Comparison of ENCODE assay signal across 25 cellular contexts in the genomic region with DNA sequence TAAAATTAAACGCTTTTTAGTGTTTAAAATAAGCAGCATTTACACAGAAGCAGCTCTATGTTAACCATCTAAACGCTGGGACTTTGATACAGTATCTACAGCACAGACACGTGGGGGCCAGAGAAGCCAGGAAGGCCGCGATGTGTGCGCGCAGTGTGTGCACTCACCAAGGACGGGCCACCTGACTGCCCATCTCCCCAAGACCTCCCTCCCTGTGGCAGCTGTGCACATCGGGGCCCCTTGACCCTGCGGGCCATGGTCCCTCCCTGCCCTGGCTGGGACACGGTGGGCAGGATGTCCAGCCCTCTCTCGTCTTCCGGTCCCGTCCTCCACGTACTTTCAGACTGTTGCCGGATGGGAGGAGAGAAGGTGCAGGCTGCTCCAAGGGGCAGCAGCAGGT. TPM values are rescaled to one million over a fixed set of nuclear protein-coding genes. Genes with fewer than 3 reads are reported as not detected.
A peak's percentile ranks its signal among the peaks of the same experiment; 100 is the strongest.
DNase-seq lines count a peak whose midpoint lies in the region; ATAC-seq, FAIRE-seq and TF ChIP-seq lines count a peak whose summit lies in the region.
"Had no signal": no experiment of that assay in that cellular context is flagged by ENCODE, and none has a peak within 500 bp of the region (broad histone marks: within the 10 kb centered on the region; RNA-seq: fewer than 3 reads in every experiment).

No MANE protein-coding gene starts in this region.

- H3K36me3 ChIP-seq in DND-41 (ENCODE audit: insufficient read depth, low read length) (peaks cover 20% of the 10 kb centered on the region), IMR-90 (ENCODE audit: control insufficient read depth, insufficient read depth, low read length) (peaks cover 35% of the 10 kb centered on the region), GM12878 (ENCODE audit: control insufficient read depth in 2 of 2, insufficient read depth in 2 of 2, low read length in 1 of 2) (peaks cover 0 to 2% of the 10 kb centered on the region in 2 experiments; a peak in 3 of 4 replicates)

- H4K20me1 ChIP-seq in DND-41 (ENCODE audit: insufficient read depth, low read length) = peaks cover 48% of the 10 kb centered on the region
- H4K20me1 ChIP-seq in IMR-90 (ENCODE audit: insufficient read depth, low read length) = peaks cover 8% of the 10 kb centered on the region
- H4K20me1 ChIP-seq in GM12878 (ENCODE audit: control insufficient read depth, insufficient read depth) = no peaks in the 10 kb centered on the region

- peak overlapping the region; percentile 37 for H2AK9ac ChIP-seq in IMR-90 (replicated peaks; ENCODE audit: low read depth, low read length, poor library complexity)

- 0 out of 3 replicates have a peak, but pooled peaks have one; percentile 1 for ATAC-seq in DND-41 (ENCODE audit: insufficient read depth, low read depth)
- ATAC-seq in IMR-90 (ENCODE audit: low read depth) = no peak
- no peak for ATAC-seq in GM12878
- ATAC-seq: A549 had no signal

- no peak for TF ChIP-seq CTCF in DND-41 (IDR thresholded peaks at IDR 0.05; ENCODE audit: borderline replicate concordance, extremely low read depth, low read length, poor library complexity, severe bottlenecking)
- no peak for TF ChIP-seq CTCF in IMR-90 (conservative IDR thresholded peaks at IDR 0.05; ENCODE audit: low read depth, low read length)
- TF ChIP-seq CTCF in GM12878 (IDR thresholded peaks at IDR 0.05 in 2 of 3, conservative IDR thresholded peaks at IDR 0.05 in 1 of 3; ENCODE audit: control insufficient read depth in 2 of 3, extremely low read depth in 1 of 3, insufficient read depth in 1 of 3, low read depth in 3 of 3, low read length in 3 of 3) = no peak

- no peak overlapping the region for H2BK5ac ChIP-seq in IMR-90 (ENCODE audit: low read depth, low read length, poor library complexity, severe bottlenecking)

- H3K4me2 ChIP-seq in DND-41 (ENCODE audit: insufficient read depth, low read length) (no peak overlapping the region), IMR-90 (ENCODE audit: low read depth, low read length) (no peak overlapping the region), GM12878 (ENCODE audit: control insufficient read depth, insufficient read depth) (no peak overlapping the region)
- H3K4me2 ChIP-seq: A549; BLaER1 treated with 17β-estradiol and CSF1 and Interleukin-3, amounts not matched to agents 10 nM and 100 nM; SK-N-SH had no signal

- H3K18ac ChIP-seq in IMR-90 (ENCODE audit: low read depth, low read length) = no peak overlapping the region

- no peak overlapping the region for H3K14ac ChIP-seq in IMR-90 (replicated peaks; ENCODE audit: low read depth, low read length)

- H3K27me3 ChIP-seq in DND-41 (ENCODE audit: insufficient read depth, low read length, poor library complexity) (no peaks in the 10 kb centered on the region), IMR-90 (ENCODE audit: control insufficient read depth, insufficient read depth, low read length) (no peaks in the 10 kb centered on the region), GM12878 (replicated peaks in 1 of 2; ENCODE audit: control insufficient read depth in 2 of 2, insufficient read depth in 2 of 2, low read length in 1 of 2) (no peaks in the 10 kb centered on the region)
- H3K27me3 ChIP-seq: BLaER1 treated with 17β-estradiol and CSF1 and Interleukin-3, amounts not matched to agents 10 nM and 100 nM; MG63 had no signal

- intact Hi-C loops in IMR-90 (cut with micrococcal nuclease) (no loop called here), GM12878 (cut with micrococcal nuclease; ENCODE audit: unreplicated experiment) (no loop called here)

- RAD21 ChIA-PET in GM12878 (lab: Charles Lee; ENCODE audit: unreplicated experiment) = no interaction called here

- peaks cover 0 to 4% of the 10 kb centered on the region in 2 experiments; a peak in 1 of 4 replicates for H3K79me1 ChIP-seq in IMR-90 (ENCODE audit: low read depth in 1 of 2, low read length in 2 of 2)

- H3K56ac ChIP-seq in IMR-90 (ENCODE audit: extremely low read depth, insufficient read depth, low read length) = no peak overlapping the region

- H3K9ac ChIP-seq in DND-41 (ENCODE audit: low read depth, low read length) (no peak overlapping the region), IMR-90 (ENCODE audit: low read depth, low read length) (no peak overlapping the region), GM12878 (ENCODE audit: control insufficient read depth, insufficient read depth, low read length) (no peak overlapping the region)
- H3K9ac ChIP-seq: BLaER1 treated with 17β-estradiol and CSF1 and Interleukin-3, amounts not matched to agents 10 nM and 100 nM; SK-N-SH had no signal

- no peak overlapping the region for H2BK20ac ChIP-seq in IMR-90 (ENCODE audit: low read depth, low read length)

- H3K9me3 ChIP-seq in DND-41 (ENCODE audit: insufficient read depth, low read length, severe bottlenecking) (no peaks in the 10 kb centered on the region), IMR-90 (ENCODE audit: control insufficient read depth, insufficient read depth, low read length) (no peaks in the 10 kb centered on the region), GM12878 (replicated peaks; ENCODE audit: control insufficient read depth, insufficient read depth, low read length) (no peaks in the 10 kb centered on the region)
- H3K9me3 ChIP-seq: A549; BLaER1 treated with 17β-estradiol and CSF1 and Interleukin-3, amounts not matched to agents 10 nM and 100 nM; HAP-1; MG63; SK-N-SH had no signal

- FAIRE-seq in GM12878 (lab: Jason Lieb, UNC) (no peak), GM19239 (lab: Jason Lieb, UNC) (no peak)
- FAIRE-seq: A549, G401.6, RCC 7860 had no signal

- CTCF ChIA-PET in IMR-90 (lab: Yijun Ruan, JAX) (no interaction called here), GM12878 (lab: Yijun Ruan, JAX) (no interaction called here)

- DNase-seq in DND-41 = no peak
- DNase-seq in IMR-90 = no peak
- no peak for DNase-seq in GM12878 (ENCODE audit: low read depth, low spot score)
- no peak for DNase-seq in stimulated activated CD8-positive, alpha-beta memory T cell treated with anti-CD3 and anti-CD28 coated beads, Interleukin-4, amount 100 ng/mL, for 48 hours
- no peak for DNase-seq in activated CD8-positive, alpha-beta memory T cell treated with anti-CD3 and anti-CD28 coated beads, Interleukin-2, amount 50 U/mL, for 48 hours
- DNase-seq in GM19239 (ENCODE audit: insufficient read length, low spot score) = no peak
- DNase-seq: AML-193; CD4-positive, alpha-beta T cell; DMS53; GOT3; KBM-7; MG63; NCI-H1105 treated with DMSO at 0.1 percent for 48 hours; NCI-H2029; NCI-H446; NCI-H524 treated with DMSO at 0.1 percent for 48 hours; NCI-H774; SK-N-SH; SW 1271 had no signal

- H4K5ac ChIP-seq in IMR-90 (ENCODE audit: low read depth, low read length) = no peak overlapping the region

- TF ChIP-seq POLR2A in IMR-90 (IDR thresholded peaks at IDR 0.05; ENCODE audit: low read depth, low read length) (no peak), GM12878 (IDR thresholded peaks at IDR 0.05; ENCODE audit: low read depth, low read length) (no peak; the same call in 1 of the 2 replicates)

- no TSS peak for BruUV-seq in IMR-90 (replicated peaks; lab: Mats Ljungman, UMichigan)
- TSS peak; percentile 49 for BruUV-seq in GM12878 (replicated peaks; lab: Mats Ljungman, UMichigan)

- in situ Hi-C loops in IMR-90 (cut with MboI; ENCODE audit: low sequenced_read_pairs) = no loop called here
- in situ Hi-C loops in GM12878 (cut with MboI) = no loop called here

- no peak overlapping the region for H4K8ac ChIP-seq in IMR-90 (ENCODE audit: low read depth in 2 of 2, low read length in 2 of 2)

- H3K9me1 ChIP-seq in IMR-90 (ENCODE audit: insufficient read depth, low read length) = no peaks in the 10 kb centered on the region

- TF ChIP-seq RAD21 in IMR-90 (IDR thresholded peaks at IDR 0.05; ENCODE audit: low read length) = no peak
- no peak for TF ChIP-seq RAD21 in GM12878 (IDR thresholded peaks at IDR 0.05; ENCODE audit: insufficient read depth, low read depth, low read length)

- no peak overlapping the region for H2BK15ac ChIP-seq in IMR-90 (ENCODE audit: low read depth, low read length)

- H2AFZ ChIP-seq in DND-41 (ENCODE audit: low read depth, low read length) = no peak overlapping the region
- no peak overlapping the region for H2AFZ ChIP-seq in IMR-90 (replicated peaks; ENCODE audit: low read length, poor library complexity)
- H2AFZ ChIP-seq in GM12878 (ENCODE audit: control insufficient read depth, low read depth, low read length) = no peak overlapping the region

- H3K4me1 ChIP-seq in DND-41 (ENCODE audit: insufficient read depth, low read length) (no peaks in the 10 kb centered on the region), IMR-90 (ENCODE audit: control insufficient read depth, insufficient read depth, low read length) (no peaks in the 10 kb centered on the region), GM12878 (ENCODE audit: control insufficient read depth, insufficient read depth, low read length) (no peaks in the 10 kb centered on the region)
- H3K4me1 ChIP-seq: HAP-1 had no signal

- H4K91ac ChIP-seq in IMR-90 (ENCODE audit: insufficient read depth, low read depth, low read length) = no peak overlapping the region

- POLR2A ChIA-PET in IMR-90 (lab: Charles Lee; ENCODE audit: unreplicated experiment) (no interaction called here), GM12878 (lab: Charles Lee) (no interaction called here)

- H3K4ac ChIP-seq in IMR-90 (ENCODE audit: low read depth, low read length) = no peak overlapping the region

- SMC1A ChIA-PET in GM12878 (lab: Charles Lee; ENCODE audit: uncharacterized antibody, unreplicated experiment) = no interaction called here

- no peak overlapping the region for H2AK5ac ChIP-seq in IMR-90 (ENCODE audit: low read depth, low read length)

- H3K79me2 ChIP-seq in DND-41 (ENCODE audit: insufficient read depth, low read length) (no peaks in the 10 kb centered on the region), GM12878 (ENCODE audit: control insufficient read depth, insufficient read depth, low read length) (no peaks in the 10 kb centered on the region)

- no peak overlapping the region for H3K23ac ChIP-seq in IMR-90 (ENCODE audit: low read depth, low read length)

- H3K4me3 ChIP-seq in DND-41 (ENCODE audit: low read depth in 1 of 2, low read length in 2 of 2) = no peak overlapping the region
- no peak overlapping the region for H3K4me3 ChIP-seq in IMR-90 (ENCODE audit: insufficient read depth, low read depth, low read length)
- no peak overlapping the region for H3K4me3 ChIP-seq in GM12878
- H3K4me3 ChIP-seq: A549; BLaER1 treated with 17β-estradiol and CSF1 and Interleukin-3, amounts not matched to agents 10 nM and 100 nM; HAP-1; MG63 had no signal

- TF ChIP-seq EP300 in GM12878 (IDR thresholded peaks at IDR 0.05; ENCODE audit: borderline replicate concordance in 1 of 2, control insufficient read depth in 1 of 2, low read depth in 2 of 2, low read length in 2 of 2) = no peak

- H3K27ac ChIP-seq in DND-41 (ENCODE audit: low read length) (no peak overlapping the region), IMR-90 (ENCODE audit: insufficient read depth, low read length) (no peak overlapping the region), GM12878 (ENCODE audit: control insufficient read depth, insufficient read depth) (no peak overlapping the region)
- H3K27ac ChIP-seq: A549; BLaER1 treated with 17β-estradiol and CSF1 and Interleukin-3, amounts not matched to agents 10 nM and 100 nM had no signal

- no peak overlapping the region for H2BK120ac ChIP-seq in IMR-90 (ENCODE audit: low read depth, low read length)

- 71% methylated on average over 5 of the region's 16 CpGs; no CpG with 5 or more reads in 1 of the 2 experiments for WGBS in IMR-90 (ENCODE audit: extremely low coverage in 2 of 2, insufficient read length in 1 of 2), 2 experiments
- WGBS in GM12878 (ENCODE audit: insufficient coverage, insufficient replicate concordance, low lambda C conversion rate, missing lambda C conversion rate) = 89% methylated on average over 16 of the region's 16 CpGs

- dilution Hi-C loops in IMR-90 (cut with HindIII; ENCODE audit: low sequenced_read_pairs, unreplicated experiment) = no loop called here

RNA-seq across cellular contexts. Expression of gene TAS1R3, which starts 4.2 kb away (rescaled TPM):
- total RNA-seq in IMR-90 (2012; rRNA removed) (under 0.01 TPM in 1 of 2 replicates, not detected in the other), GM12878 (2014; rRNA removed) (0.05 and 0.06 TPM in 2 replicates), GM12878 (2014; rRNA removed; fragmentation: Illumina TruSeq; extraction: Trizol) (0.04 and 0.05 TPM in 2 replicates), GM12878 (2021) (0.29 and 0.51 TPM in 2 replicates)
- polyA plus RNA-seq in IMR-90 (2012; rRNA removed) (0.05 and 0.06 TPM in 2 replicates), GM12878 (2011; rRNA removed) (0.03 and 0.08 TPM in 2 replicates), GM12878 (2014; fragmentation: Illumina TruSeq; extraction: Trizol) (not detected in 2 replicates), GM12878 (2014; fragmentation: Nextera tagmentation; extraction: Ambion mirVana) (not detected), GM12878 (2014; rRNA removed) (0.19 and 0.41 TPM in 2 replicates), GM12878 (2016; fragmentation: Nextera tagmentation; extraction: Ambion mirVana) (under 1 TPM; 0.08 to 0.38 TPM)
- 0.04 TPM in 1 of 2 replicates, not detected in the other for polyA plus RNA-seq in IMR-90 (2012; cell fraction: cytosol; rRNA removed)
- polyA plus RNA-seq in IMR-90 (2012; cell fraction: nucleus; rRNA removed; ENCODE audit: low replicate concordance) = 0.56 and 1.9 TPM in 2 replicates
- 0.73 and 1.2 TPM in 2 replicates for total RNA-seq in GM12878 (2013; cell fraction: nucleolus; rRNA removed)
- 0.20 TPM for polyA plus RNA-seq in GM12878 (2011; ENCODE audit: low read depth)
- 0.10 and 0.15 TPM in 2 replicates for polyA plus RNA-seq in GM12878 (2011; cell fraction: cytosol; rRNA removed)
- polyA plus RNA-seq in GM12878 (2011; cell fraction: nucleus; rRNA removed) = 2.7 and 2.9 TPM in 2 replicates
- 0.46 and 0.62 TPM in 2 replicates for polyA plus RNA-seq in GM12878 (2012)
- polyA minus RNA-seq in GM12878 (2011; rRNA and poly(A)+ RNA removed) = 0.21 TPM in 1 of 2 replicates, not detected in the other
- polyA minus RNA-seq in GM12878 (2011; cell fraction: cytosol; rRNA and poly(A)+ RNA removed) = 0.27 TPM in 1 of 2 replicates, not detected in the other
- polyA minus RNA-seq in GM12878 (2011; cell fraction: nucleus; rRNA and poly(A)+ RNA removed) = 0.60 and 0.77 TPM in 2 replicates

RNA-seq across cellular contexts. Expression of gene CPTP, which starts 10.7 kb away (rescaled TPM):
- total RNA-seq in IMR-90 (2012; rRNA removed) (2.7 and 3.1 TPM in 2 replicates), GM12878 (2014; rRNA removed) (16.7 and 21.2 TPM in 2 replicates), GM12878 (2014; rRNA removed; fragmentation: Illumina TruSeq; extraction: Trizol) (2.8 and 4.3 TPM in 2 replicates), GM12878 (2021) (19.6 and 20.2 TPM in 2 replicates)
- polyA plus RNA-seq in IMR-90 (2012; rRNA removed) (12.1 and 15.4 TPM in 2 replicates), GM12878 (2011; rRNA removed) (1.7 and 2.9 TPM in 2 replicates), GM12878 (2014; fragmentation: Illumina TruSeq; extraction: Trizol) (1.8 TPM in 1 of 2 replicates, not detected in the other), GM12878 (2014; fragmentation: Nextera tagmentation; extraction: Ambion mirVana) (under 1 TPM; 0.06 to 0.18 TPM), GM12878 (2014; rRNA removed) (15.7 and 19.2 TPM in 2 replicates), GM12878 (2016; fragmentation: Nextera tagmentation; extraction: Ambion mirVana) (10 to 100 TPM; 17.7 to 24.3 TPM)
- polyA plus RNA-seq in IMR-90 (2012; cell fraction: cytosol; rRNA removed) = 7.4 and 21.9 TPM in 2 replicates
- polyA plus RNA-seq in IMR-90 (2012; cell fraction: nucleus; rRNA removed; ENCODE audit: low replicate concordance) = 5.6 and 16.7 TPM in 2 replicates
- total RNA-seq in GM12878 (2013; cell fraction: nucleolus; rRNA removed) = 16.5 and 18.3 TPM in 2 replicates
- polyA plus RNA-seq in GM12878 (2011; ENCODE audit: low read depth) = 2.5 TPM
- 6.0 and 10.7 TPM in 2 replicates for polyA plus RNA-seq in GM12878 (2011; cell fraction: cytosol; rRNA removed)
- 9.1 and 12.3 TPM in 2 replicates for polyA plus RNA-seq in GM12878 (2011; cell fraction: nucleus; rRNA removed)
- 10.1 and 10.4 TPM in 2 replicates for polyA plus RNA-seq in GM12878 (2012)
- 1.8 and 7.2 TPM in 2 replicates for polyA minus RNA-seq in GM12878 (2011; rRNA and poly(A)+ RNA removed)
- 5.3 and 9.6 TPM in 2 replicates for polyA minus RNA-seq in GM12878 (2011; cell fraction: cytosol; rRNA and poly(A)+ RNA removed)
- polyA minus RNA-seq in GM12878 (2011; cell fraction: nucleus; rRNA and poly(A)+ RNA removed) = 11.4 and 14.2 TPM in 2 replicates

RNA-seq across cellular contexts. Expression of gene INTS11, which starts 10.8 kb away (rescaled TPM):
- 52.5 and 56.1 TPM in 2 replicates for total RNA-seq in IMR-90 (2012; rRNA removed)
- polyA plus RNA-seq in IMR-90 (2012; rRNA removed) = 123 and 134 TPM in 2 replicates
- polyA plus RNA-seq in IMR-90 (2012; cell fraction: cytosol; rRNA removed) = 64.0 and 101 TPM in 2 replicates
- 495 and 1,105 TPM in 2 replicates for polyA plus RNA-seq in IMR-90 (2012; cell fraction: nucleus; rRNA removed; ENCODE audit: low replicate concordance)
- total RNA-seq in GM12878 (2013; cell fraction: nucleolus; rRNA removed) = 160 and 166 TPM in 2 replicates
- total RNA-seq in GM12878 (2014; rRNA removed) = 86.6 and 98.3 TPM in 2 replicates
- total RNA-seq in GM12878 (2014; rRNA removed; fragmentation: Illumina TruSeq; extraction: Trizol) = 36.8 and 41.1 TPM in 2 replicates
- total RNA-seq in GM12878 (2021) = 87.3 and 104 TPM in 2 replicates
- polyA plus RNA-seq in GM12878 (2011; ENCODE audit: low read depth) = 34.7 TPM
- 43.9 and 78.4 TPM in 2 replicates for polyA plus RNA-seq in GM12878 (2011; rRNA removed)
- polyA plus RNA-seq in GM12878 (2011; cell fraction: cytosol; rRNA removed) = 134 and 137 TPM in 2 replicates
- 386 and 456 TPM in 2 replicates for polyA plus RNA-seq in GM12878 (2011; cell fraction: nucleus; rRNA removed)
- polyA plus RNA-seq in GM12878 (2012) = 77.9 and 92.3 TPM in 2 replicates
- polyA plus RNA-seq in GM12878 (2014; fragmentation: Illumina TruSeq; extraction: Trizol) = 55.2 and 64.2 TPM in 2 replicates
- 1 to 10 TPM; 2.5 to 9.4 TPM for polyA plus RNA-seq in GM12878 (2014; fragmentation: Nextera tagmentation; extraction: Ambion mirVana)
- 117 and 130 TPM in 2 replicates for polyA plus RNA-seq in GM12878 (2014; rRNA removed)
- polyA plus RNA-seq in GM12878 (2016; fragmentation: Nextera tagmentation; extraction: Ambion mirVana) = 10 to 100 TPM; 77.0 to 79.9 TPM
- 67.1 and 96.1 TPM in 2 replicates for polyA minus RNA-seq in GM12878 (2011; rRNA and poly(A)+ RNA removed)
- polyA minus RNA-seq in GM12878 (2011; cell fraction: cytosol; rRNA and poly(A)+ RNA removed) = 30.6 and 47.1 TPM in 2 replicates
- 46.7 and 94.2 TPM in 2 replicates for polyA minus RNA-seq in GM12878 (2011; cell fraction: nucleus; rRNA and poly(A)+ RNA removed)

RNA-seq across cellular contexts. Expression of gene DVL1, which starts 13.9 kb away (rescaled TPM):
- total RNA-seq in IMR-90 (2012; rRNA removed) (27.2 and 27.5 TPM in 2 replicates), GM12878 (2014; rRNA removed) (23.5 and 31.1 TPM in 2 replicates), GM12878 (2014; rRNA removed; fragmentation: Illumina TruSeq; extraction: Trizol) (6.1 and 7.5 TPM in 2 replicates), GM12878 (2021) (29.8 and 30.8 TPM in 2 replicates)
- polyA plus RNA-seq in IMR-90 (2012; rRNA removed) (35.9 and 47.6 TPM in 2 replicates), GM12878 (2011; rRNA removed) (3.6 and 7.3 TPM in 2 replicates), GM12878 (2014; fragmentation: Illumina TruSeq; extraction: Trizol) (0.48 and 1.6 TPM in 2 replicates), GM12878 (2014; fragmentation: Nextera tagmentation; extraction: Ambion mirVana) (under 1 TPM; 0.10 to 0.53 TPM), GM12878 (2014; rRNA removed) (29.6 and 35.6 TPM in 2 replicates), GM12878 (2016; fragmentation: Nextera tagmentation; extraction: Ambion mirVana) (1 to 10 TPM; 1.3 to 1.9 TPM)
- polyA plus RNA-seq in IMR-90 (2012; cell fraction: cytosol; rRNA removed) = 17.5 and 35.8 TPM in 2 replicates
- 176 and 462 TPM in 2 replicates for polyA plus RNA-seq in IMR-90 (2012; cell fraction: nucleus; rRNA removed; ENCODE audit: low replicate concordance)
- total RNA-seq in GM12878 (2013; cell fraction: nucleolus; rRNA removed) = 58.9 and 70.1 TPM in 2 replicates
- 3.9 TPM for polyA plus RNA-seq in GM12878 (2011; ENCODE audit: low read depth)
- polyA plus RNA-seq in GM12878 (2011; cell fraction: cytosol; rRNA removed) = 9.5 and 17.3 TPM in 2 replicates
- 104 and 127 TPM in 2 replicates for polyA plus RNA-seq in GM12878 (2011; cell fraction: nucleus; rRNA removed)
- polyA plus RNA-seq in GM12878 (2012) = 16.5 and 17.7 TPM in 2 replicates
- 7.3 and 12.8 TPM in 2 replicates for polyA minus RNA-seq in GM12878 (2011; rRNA and poly(A)+ RNA removed)
- polyA minus RNA-seq in GM12878 (2011; cell fraction: cytosol; rRNA and poly(A)+ RNA removed) = 10.6 and 10.9 TPM in 2 replicates
- polyA minus RNA-seq in GM12878 (2011; cell fraction: nucleus; rRNA and poly(A)+ RNA removed) = 20.3 and 28.3 TPM in 2 replicates

RNA-seq across cellular contexts. Expression of gene MXRA8, which starts 23.1 kb away (rescaled TPM):
- total RNA-seq in IMR-90 (2012; rRNA removed) = 92.5 and 97.8 TPM in 2 replicates
- 469 and 502 TPM in 2 replicates for polyA plus RNA-seq in IMR-90 (2012; rRNA removed)
- 392 and 634 TPM in 2 replicates for polyA plus RNA-seq in IMR-90 (2012; cell fraction: cytosol; rRNA removed)
- polyA plus RNA-seq in IMR-90 (2012; cell fraction: nucleus; rRNA removed; ENCODE audit: low replicate concordance) = 1,013 and 2,455 TPM in 2 replicates
- 0.88 and 1.5 TPM in 2 replicates for total RNA-seq in GM12878 (2013; cell fraction: nucleolus; rRNA removed)
- not detected in 2 replicates for total RNA-seq in GM12878 (2014; rRNA removed)
- not detected in 2 replicates for total RNA-seq in GM12878 (2014; rRNA removed; fragmentation: Illumina TruSeq; extraction: Trizol)
- total RNA-seq in GM12878 (2021) = 0.29 and 0.54 TPM in 2 replicates
- 0.68 TPM for polyA plus RNA-seq in GM12878 (2011; ENCODE audit: low read depth)
- polyA plus RNA-seq in GM12878 (2011; rRNA removed) = 0.11 and 0.20 TPM in 2 replicates
- polyA plus RNA-seq in GM12878 (2011; cell fraction: cytosol; rRNA removed) = 0.32 and 0.49 TPM in 2 replicates
- 1.3 and 2.1 TPM in 2 replicates for polyA plus RNA-seq in GM12878 (2011; cell fraction: nucleus; rRNA removed)
- polyA plus RNA-seq in GM12878 (2012) = 2.5 and 3.7 TPM in 2 replicates
- not detected in 2 replicates for polyA plus RNA-seq in GM12878 (2014; fragmentation: Illumina TruSeq; extraction: Trizol)
- polyA plus RNA-seq in GM12878 (2014; fragmentation: Nextera tagmentation; extraction: Ambion mirVana) = not detected
- 0.19 and 0.27 TPM in 2 replicates for polyA plus RNA-seq in GM12878 (2014; rRNA removed)
- under 1 TPM in 1 of 2 experiments, not detected in 1; 0.15 TPM for polyA plus RNA-seq in GM12878 (2016; fragmentation: Nextera tagmentation; extraction: Ambion mirVana)
- polyA minus RNA-seq in GM12878 (2011; rRNA and poly(A)+ RNA removed) = not detected in 2 replicates
- polyA minus RNA-seq in GM12878 (2011; cell fraction: cytosol; rRNA and poly(A)+ RNA removed) = not detected in 2 replicates
- 0.38 TPM in 1 of 2 replicates, not detected in the other for polyA minus RNA-seq in GM12878 (2011; cell fraction: nucleus; rRNA and poly(A)+ RNA removed)
- total RNA-seq: HT-29 had no signal
